In genomic region chr22:24011735-24012068, GRCh38 we compare ENCODE assay signal across 6 cellular contexts. TPM values are rescaled to one million over a fixed set of nuclear protein-coding genes. Genes with fewer than 3 reads are reported as not detected.
A peak's percentile ranks its signal among the peaks of the same experiment; 100 is the strongest.
DNase-seq lines count a peak whose midpoint lies in the region; ATAC-seq, FAIRE-seq and TF ChIP-seq lines count a peak whose summit lies in the region.

No MANE protein-coding gene starts in this region.

- peaks cover 2% of the 10 kb centered on the region for H3K4me1 ChIP-seq in mesenchymal stem cell (ENCODE audit: control insufficient read depth, insufficient read depth, low read depth, low read length)

- no peaks in the 10 kb centered on the region for H3K9me3 ChIP-seq in mesenchymal stem cell (ENCODE audit: control insufficient read depth, low read length)

- H4K91ac ChIP-seq in mesenchymal stem cell (ENCODE audit: low read length) = no peak overlapping the region

- peaks cover 19% of the 10 kb centered on the region for H3K36me3 Mint-ChIP-seq in activated CD8-positive, alpha-beta T cell treated with anti-CD3 and anti-CD28 coated beads, Interleukin-2, amount 10 ng/mL, durations not matched to agents 7 days and 5 days (ENCODE audit: low read depth)

- no peak overlapping the region for H4K8ac ChIP-seq in mesenchymal stem cell (ENCODE audit: low read length)

- peaks cover 32% of the 10 kb centered on the region for H3K4me1 Mint-ChIP-seq in activated CD8-positive, alpha-beta T cell treated with anti-CD3 and anti-CD28 coated beads, Interleukin-2, amount 10 ng/mL, durations not matched to agents 7 days and 5 days (ENCODE audit: low read depth)

- no peak for TF ChIP-seq CTCF in HFF-Myc (IDR thresholded peaks at IDR 0.05; ENCODE audit: low read depth, low read length, missing control alignments)

- H3K4me3 ChIP-seq in HFF-Myc (replicated peaks; ENCODE audit: low read depth, low read length) (peak overlapping the region; percentile 97), mesenchymal stem cell (ENCODE audit: insufficient read depth in 1 of 2, low read depth in 1 of 2, low read length in 2 of 2) (peak overlapping the region; percentile 69 to 99)

- no peak for DNase-seq in HFF-Myc (ENCODE audit: extremely low read depth, low read depth)
- no peak for DNase-seq in activated CD8-positive, alpha-beta T cell treated with anti-CD3 and anti-CD28 coated beads, Interleukin-2, amount 10 ng/mL, durations not matched to agents 7 days and 5 days
- DNase-seq in mesenchymal stem cell = no peak
- DNase-seq in central memory CD4-positive, alpha-beta T cell = no peak
- no peak for DNase-seq in GM12892 (ENCODE audit: insufficient read length)

- H2BK5ac ChIP-seq in mesenchymal stem cell (ENCODE audit: low read depth, low read length, poor library complexity, severe bottlenecking) = no peak overlapping the region

- peaks cover 7% of the 10 kb centered on the region for H3K79me1 ChIP-seq in mesenchymal stem cell (replicated peaks; ENCODE audit: low read length, poor library complexity, severe bottlenecking)

- H3K9ac ChIP-seq in mesenchymal stem cell (ENCODE audit: low read length) = peak overlapping the region; percentile 97

- no peak for FAIRE-seq in GM12892 (lab: Jason Lieb, UNC)

- under 1% methylated on average over 9 of the region's 10 CpGs for WGBS in mesenchymal stem cell

- H3K4me3 Mint-ChIP-seq in activated CD8-positive, alpha-beta T cell treated with anti-CD3 and anti-CD28 coated beads, Interleukin-2, amount 10 ng/mL, durations not matched to agents 7 days and 5 days = peak overlapping the region; percentile 87

- H3K4ac ChIP-seq in mesenchymal stem cell (ENCODE audit: low read depth in 1 of 2, low read length in 2 of 2) = peak overlapping the region in 1 of 2 experiments; percentile 2

- peak overlapping the region; percentile 87 for H3K27ac Mint-ChIP-seq in activated CD8-positive, alpha-beta T cell treated with anti-CD3 and anti-CD28 coated beads, Interleukin-2, amount 10 ng/mL, durations not matched to agents 7 days and 5 days

- peak overlapping the region; percentile 82 for H3K4me2 ChIP-seq in mesenchymal stem cell (ENCODE audit: low read length, poor library complexity, severe bottlenecking)

- peak overlapping the region; percentile 20 for H2AFZ ChIP-seq in mesenchymal stem cell (ENCODE audit: low read depth, low read length)

- no peaks in the 10 kb centered on the region for H3K27me3 Mint-ChIP-seq in activated CD8-positive, alpha-beta T cell treated with anti-CD3 and anti-CD28 coated beads, Interleukin-2, amount 10 ng/mL, durations not matched to agents 7 days and 5 days (ENCODE audit: low read depth)

- TF ChIP-seq POLR2A in GM12892 (IDR thresholded peaks at IDR 0.05; ENCODE audit: low read depth, low read length) = no peak

- no peaks in the 10 kb centered on the region for H3K36me3 ChIP-seq in mesenchymal stem cell (ENCODE audit: control insufficient read depth in 1 of 2, insufficient read depth in 2 of 2, low read depth in 1 of 2, low read length in 2 of 2)

- no peak overlapping the region for H2AK5ac ChIP-seq in mesenchymal stem cell (ENCODE audit: low read length, severe bottlenecking)

- no peak overlapping the region for H3K27ac ChIP-seq in mesenchymal stem cell (ENCODE audit: low read length, poor library complexity, severe bottlenecking)

- POLR2A ChIA-PET in activated CD8-positive, alpha-beta T cell treated with anti-CD3 and anti-CD28 coated beads, Interleukin-2, amount 10 ng/mL, durations not matched to agents 7 days and 5 days (lab: Charles Lee) = interaction anchor here (1.3 to 1.4 kb wide), 3 partner anchors 15 to 145 kb away, joined by 4 to 7 read pairs (median 7); no protein-coding TSS in a partner anchor

- H2BK15ac ChIP-seq in mesenchymal stem cell (ENCODE audit: low read depth, poor library complexity, severe bottlenecking) = peak overlapping the region; percentile 70

- H2BK120ac ChIP-seq in mesenchymal stem cell (ENCODE audit: low read depth, low read length) = no peak overlapping the region

- no peak for ATAC-seq in activated CD8-positive, alpha-beta T cell treated with anti-CD3 and anti-CD28 coated beads, Interleukin-2, amount 10 ng/mL, durations not matched to agents 7 days and 5 days
- no peak for ATAC-seq in GM21515 (IDR thresholded peaks at IDR 0.05; ENCODE audit: unreplicated experiment)

- no peaks in the 10 kb centered on the region for H3K9me3 Mint-ChIP-seq in activated CD8-positive, alpha-beta T cell treated with anti-CD3 and anti-CD28 coated beads, Interleukin-2, amount 10 ng/mL, durations not matched to agents 7 days and 5 days (ENCODE audit: insufficient read depth)

- H3K27me3 ChIP-seq in mesenchymal stem cell (ENCODE audit: control insufficient read depth in 1 of 2, insufficient read depth in 1 of 2, low read length in 2 of 2) = peaks cover 0 to 3% of the 10 kb centered on the region in 2 experiments

- H3K23ac ChIP-seq in mesenchymal stem cell (ENCODE audit: low read length in 2 of 2) = peak overlapping the region in 1 of 2 experiments; percentile 23

- no peak overlapping the region for H3K14ac ChIP-seq in mesenchymal stem cell (ENCODE audit: low read length in 2 of 2)

- H3K18ac ChIP-seq in mesenchymal stem cell (ENCODE audit: low read depth in 1 of 2, low read length in 2 of 2) = peak overlapping the region in 1 of 2 experiments; percentile 86

- CTCF ChIA-PET in activated CD8-positive, alpha-beta T cell treated with anti-CD3 and anti-CD28 coated beads, Interleukin-2, amount 10 ng/mL, durations not matched to agents 7 days and 5 days (lab: Charles Lee) = interaction anchor here (0.8 to 2.8 kb wide), 6 partner anchors 17 to 223 kb away, joined by 3 to 18 read pairs (median 4); no protein-coding TSS in a partner anchor

- H2BK12ac ChIP-seq in mesenchymal stem cell (ENCODE audit: low read length in 2 of 2) = peak overlapping the region in 1 of 2 experiments; percentile 29

RNA-seq across cellular contexts. Expression of gene CABIN1, which starts 0.6 kb away (rescaled TPM):
- 100 to 1,000 TPM; 147 to 159 TPM for total RNA-seq in activated CD8-positive, alpha-beta T cell treated with anti-CD3 and anti-CD28 coated beads, Interleukin-2, amount 10 ng/mL, durations not matched to agents 7 days and 5 days
- 54.3 TPM for polyA plus RNA-seq in mesenchymal stem cell (2013, experiment 1 of 2)
- polyA plus RNA-seq in mesenchymal stem cell (2013, experiment 2 of 2) = 52.5 TPM
- 19.4 TPM for polyA plus RNA-seq in GM12892 (2012; ENCODE audit: missing spikeins)

RNA-seq across cellular contexts. Expression of gene GSTT4, which starts 6.4 kb away (rescaled TPM):
- not detected for total RNA-seq in activated CD8-positive, alpha-beta T cell treated with anti-CD3 and anti-CD28 coated beads, Interleukin-2, amount 10 ng/mL, durations not matched to agents 7 days and 5 days
- polyA plus RNA-seq in mesenchymal stem cell (2013, experiment 1 of 2) = not detected
- polyA plus RNA-seq in mesenchymal stem cell (2013, experiment 2 of 2) = not detected
- not detected for polyA plus RNA-seq in GM12892 (2012; ENCODE audit: missing spikeins)

RNA-seq across cellular contexts. Expression of gene GSTT2, which starts 31.8 kb away (rescaled TPM):
- not detected for total RNA-seq in activated CD8-positive, alpha-beta T cell treated with anti-CD3 and anti-CD28 coated beads, Interleukin-2, amount 10 ng/mL, durations not matched to agents 7 days and 5 days
- 1.4 TPM for polyA plus RNA-seq in mesenchymal stem cell (2013, experiment 1 of 2)
- polyA plus RNA-seq in mesenchymal stem cell (2013, experiment 2 of 2) = 1.3 TPM
- polyA plus RNA-seq in GM12892 (2012; ENCODE audit: missing spikeins) = not detected

RNA-seq across cellular contexts. Expression of gene DDT, which starts 37.5 kb away (rescaled TPM):
- total RNA-seq in activated CD8-positive, alpha-beta T cell treated with anti-CD3 and anti-CD28 coated beads, Interleukin-2, amount 10 ng/mL, durations not matched to agents 7 days and 5 days = 100 to 1,000 TPM; 128 to 136 TPM
- polyA plus RNA-seq in mesenchymal stem cell (2013, experiment 1 of 2) = 185 TPM
- polyA plus RNA-seq in mesenchymal stem cell (2013, experiment 2 of 2) = 184 TPM
- polyA plus RNA-seq in GM12892 (2012; ENCODE audit: missing spikeins) = 117 TPM

RNA-seq across cellular contexts. Expression of gene DDTL, which starts 45.0 kb away (rescaled TPM):
- total RNA-seq in activated CD8-positive, alpha-beta T cell treated with anti-CD3 and anti-CD28 coated beads, Interleukin-2, amount 10 ng/mL, durations not matched to agents 7 days and 5 days = not detected
- 1.4 TPM for polyA plus RNA-seq in mesenchymal stem cell (2013, experiment 1 of 2)
- polyA plus RNA-seq in mesenchymal stem cell (2013, experiment 2 of 2) = 1.2 TPM
- 5.0 TPM for polyA plus RNA-seq in GM12892 (2012; ENCODE audit: missing spikeins)
